8 cellular contexts compared by ENCODE assay signal in genomic region chr17:15828727-15829314, GRCh38.
DNase-seq lines count a peak whose midpoint lies in the region; ATAC-seq and TF ChIP-seq lines count a peak whose summit lies in the region.
"Not testable (repeated sequence)": the region's sequence is repeated elsewhere in the genome, so short reads cannot be mapped to it uniquely, and the experiment has no call there.

No MANE protein-coding gene starts in this region.

- CTCF ChIA-PET in Calu3 (lab: Charles Lee) (interaction anchor here (0.6 kb wide), 2 partner anchors 116 to 170 kb away, joined by 3 read pairs; partner anchors contain the start of gene ADORA2B), HEK293 (lab: Yijun Ruan, JAX) (interaction anchor here (0.6 to 2.3 kb wide), 14 partner anchors 8 to 622 kb away, joined by 3 to 16 read pairs (median 3); partner anchors contain the start of genes ADORA2B, TTC19 and ZSWIM7)

- H3K4me3 ChIP-seq in HEK293 (ENCODE audit: low read depth, low read length) = not testable (repeated sequence)

- ATAC-seq in T-helper 17 cell = peak; percentile 90
- peak; percentile 89 to 98 (median 98) for ATAC-seq in natural killer cell

- H3K27ac ChIP-seq in HEK293 (ENCODE audit: extremely low read depth, low read depth, low read length) = not testable (repeated sequence)

- not testable (repeated sequence) for H3K36me3 Mint-ChIP-seq in Calu3 (ENCODE audit: insufficient read depth, unreplicated experiment); T-helper 17 cell (ENCODE audit: low read depth); natural killer cell

- intact Hi-C loops in Calu3 (cut with micrococcal nuclease; ENCODE audit: unreplicated experiment) = loop anchor here (1.0 to 2.0 kb wide), 2 partner anchors 115 to 170 kb away; partner anchors contain the start of genes TTC19 and ZSWIM7
- intact Hi-C loops in natural killer cell (cut with micrococcal nuclease) = not testable (repeated sequence)

- H3K4me1 ChIP-seq in HEK293 (ENCODE audit: control insufficient read depth, insufficient read depth, low read length) = not testable (repeated sequence)

- H3K9me3 Mint-ChIP-seq in Calu3 (ENCODE audit: low read depth, unreplicated experiment); natural killer cell: not testable (repeated sequence)

- not testable (repeated sequence) for H3K4me3 Mint-ChIP-seq in Calu3 (ENCODE audit: low read depth, unreplicated experiment); T-helper 17 cell; natural killer cell

- DNase-seq in Calu3 = peak; percentile 84
- DNase-seq in NCI-H2107 (lab: John Stamatoyannopoulos, UW) = peak; percentile 26
- DNase-seq in T-helper 17 cell = peak; percentile 29 to 55 (median 37)
- peak; percentile 78 for DNase-seq in activated naive CD4-positive, alpha-beta T cell treated with Interleukin-2 at 50 U/mL for 16 hours
- DNase-seq in fibroblast of the conjunctiva (ENCODE audit: low read depth) = peak; percentile 47
- DNase-seq in natural killer cell = peak; percentile 61
- DNase-seq in stimulated activated CD8-positive, alpha-beta memory T cell treated with anti-CD3 and anti-CD28 coated beads, Interleukin-4, amount 100 ng/mL, for 1 hour (ENCODE audit: low read depth in 2 of 2, low spot score in 1 of 2) = peak; percentile 30 to 51

- POLR2A ChIA-PET in HEK293 (lab: Yijun Ruan, JAX) = not testable (repeated sequence)

- peaks cover 11% of the 10 kb centered on the region for H3K4me1 Mint-ChIP-seq in Calu3 (ENCODE audit: low read depth, unreplicated experiment)
- H3K4me1 Mint-ChIP-seq in T-helper 17 cell, natural killer cell: not testable (repeated sequence)

- peak; percentile 63 for TF ChIP-seq CTCF in Calu3 (IDR thresholded peaks at IDR 0.05; ENCODE audit: unreplicated experiment)
- TF ChIP-seq CTCF in HEK293 (tag by site-specific recombination; IDR thresholded peaks at IDR 0.05) = peak; percentile 95
- peak; percentile 71 for TF ChIP-seq CTCF in natural killer cell (IDR thresholded peaks at IDR 0.05)

- not testable (repeated sequence) for H3K36me3 ChIP-seq in HEK293 (ENCODE audit: control insufficient read depth in 2 of 2, insufficient read depth in 1 of 2, low read length in 2 of 2)

- H3K27me3 Mint-ChIP-seq in Calu3 (ENCODE audit: unreplicated experiment) = not testable (repeated sequence)
- H3K27me3 Mint-ChIP-seq in T-helper 17 cell = peaks cover 25% of the 10 kb centered on the region
- peaks cover 15 to 16% of the 10 kb centered on the region in 2 donors for H3K27me3 Mint-ChIP-seq in natural killer cell (ENCODE audit: low read depth in 2 of 2)

- BruUV-seq in Calu3 (replicated peaks; lab: Mats Ljungman, UMichigan) = not testable (repeated sequence)

- H3K27ac Mint-ChIP-seq in Calu3 (ENCODE audit: unreplicated experiment); T-helper 17 cell; natural killer cell: not testable (repeated sequence)

- not testable (repeated sequence) for H3K9me3 ChIP-seq in HEK293 (ENCODE audit: control insufficient read depth, insufficient read depth, low read depth, low read length); T-helper 17 cell (ENCODE audit: control insufficient read depth, low read length, poor library complexity, severe bottlenecking)

TF ChIP-seq in HEK293, 187 proteins besides CTCF, POLR2A, EP300 and RAD21:
- TF ChIP-seq ZNF660 (tag by site-specific recombination; IDR thresholded peaks at IDR 0.05) = peak; percentile 99
- TF ChIP-seq ZNF341 (tag by site-specific recombination; IDR thresholded peaks at IDR 0.05; ENCODE audit: low read depth) = 0 out of 2 replicates have a peak, but pooled peaks have one; percentile 19
- TF ChIP-seq GLIS2 (tag by site-specific recombination; IDR thresholded peaks at IDR 0.05) = peak; percentile 76
- TF ChIP-seq GLIS1 (tag by site-specific recombination; IDR thresholded peaks at IDR 0.05) = peak; percentile 59
- peak; percentile 62 for TF ChIP-seq YY1 (tag by site-specific recombination; IDR thresholded peaks at IDR 0.05)
- peak; percentile 45; the same call in 1 of the 2 replicates for TF ChIP-seq PATZ1 (tag by site-specific recombination; IDR thresholded peaks at IDR 0.05)
- TF ChIP-seq ZSCAN30 (tag by site-specific recombination; IDR thresholded peaks at IDR 0.05) = peak; percentile 69; the same call in 1 of the 2 replicates
- TF ChIP-seq IKZF3 (tag by site-specific recombination; IDR thresholded peaks at IDR 0.05) = peak; percentile 87
- 0 out of 2 replicates have a peak, but pooled peaks have one; percentile 22 for TF ChIP-seq ZBTB17 (tag by site-specific recombination; IDR thresholded peaks at IDR 0.05)
- TF ChIP-seq ZBTB20 (tag by site-specific recombination; IDR thresholded peaks at IDR 0.05) = peak; percentile 34; the same call in 1 of the 2 replicates
- TF ChIP-seq ZNF654 (tag by site-specific recombination; IDR thresholded peaks at IDR 0.05; ENCODE audit: low read depth) = peak; percentile 90
- peak; percentile 15; the same call in 1 of the 2 replicates for TF ChIP-seq ZSCAN4 (tag by site-specific recombination; IDR thresholded peaks at IDR 0.05)
- TF ChIP-seq ZEB2 (tag by site-specific recombination; IDR thresholded peaks at IDR 0.05) = 0 out of 2 replicates have a peak, but pooled peaks have one; percentile 28

Comparison
In these comparisons a context has a peak if more than half of its experiments do, and no peak if none do; other contexts are left out.
1. DNase-seq: peak in every context shown above with its lines; median percentile 84 in Calu3; 78 in activated naive CD4-positive, alpha-beta T cell treated with Interleukin-2 at 50 U/mL for 16 hours; 61 in natural killer cell; 47 in fibroblast of the conjunctiva; 40 in stimulated activated CD8-positive, alpha-beta memory T cell treated with anti-CD3 and anti-CD28 coated beads, Interleukin-4, amount 100 ng/mL, for 1 hour; 37 in T-helper 17 cell; 26 in NCI-H2107.